17 cellular contexts compared by ENCODE assay signal in the genomic region with DNA sequence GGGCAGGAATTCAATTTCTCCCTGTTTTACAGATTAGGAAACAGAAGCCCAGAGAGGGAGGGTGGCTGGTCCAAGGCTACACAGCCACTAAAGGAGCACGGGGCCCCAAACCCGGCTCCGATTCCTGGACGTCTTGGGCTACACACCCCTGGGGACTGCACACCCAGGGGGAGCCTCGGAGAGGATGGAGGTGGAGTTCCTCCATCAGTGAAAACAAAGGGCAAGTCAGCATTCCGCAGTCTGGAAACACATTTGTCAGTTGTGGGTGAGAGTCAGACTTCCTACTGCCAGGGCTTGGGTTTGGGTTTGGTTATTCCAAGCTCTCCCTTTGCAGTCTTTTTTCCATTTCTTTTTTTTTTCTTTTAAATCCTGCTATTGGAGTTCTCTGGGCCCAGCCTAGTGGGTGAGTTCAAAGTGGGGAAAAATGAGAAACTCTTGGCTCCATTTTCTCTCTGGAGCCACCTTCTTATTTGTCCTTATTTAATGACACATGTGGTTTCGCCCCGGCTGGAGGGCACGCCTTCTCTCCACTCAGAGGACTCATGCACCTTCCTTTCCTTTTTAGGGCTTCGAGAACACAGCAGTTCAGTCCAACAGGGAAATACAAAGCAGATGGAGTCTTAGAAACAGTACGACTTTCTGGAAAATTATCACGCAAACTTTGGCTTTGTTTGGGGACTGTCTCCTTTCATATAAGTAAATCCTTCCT. TPM values are rescaled to one million over a fixed set of nuclear protein-coding genes. Genes with fewer than 3 reads are reported as not detected.
A peak's percentile ranks its signal among the peaks of the same experiment; 100 is the strongest.
DNase-seq lines count a peak whose midpoint lies in the region; ATAC-seq and TF ChIP-seq lines count a peak whose summit lies in the region.
"Had no signal": no experiment of that assay in that cellular context is flagged by ENCODE, and none has a peak within 500 bp of the region (broad histone marks: within the 10 kb centered on the region; RNA-seq: fewer than 3 reads in every experiment).

No MANE protein-coding gene starts in this region.

- WGBS in prostate gland = 56% methylated on average over 12 of the region's 12 CpGs

- H3K9me3 ChIP-seq in adipocyte (ENCODE audit: control insufficient read depth, low read length) = no peaks in the 10 kb centered on the region
- no peaks in the 10 kb centered on the region for H3K9me3 ChIP-seq in right atrium auricular region
- no peaks in the 10 kb centered on the region for H3K9me3 ChIP-seq in prostate gland
- no peaks in the 10 kb centered on the region for H3K9me3 ChIP-seq in SJCRH30 (replicated peaks)

- no peaks in the 10 kb centered on the region for H3K27me3 ChIP-seq in adipocyte (replicated peaks; ENCODE audit: control insufficient read depth, insufficient read depth, low read length)
- H3K27me3 ChIP-seq in right atrium auricular region = no peaks in the 10 kb centered on the region
- H3K27me3 ChIP-seq in prostate gland (replicated peaks; ENCODE audit: insufficient read depth) = no peaks in the 10 kb centered on the region
- no peaks in the 10 kb centered on the region for H3K27me3 ChIP-seq in SJCRH30
- H3K27me3 ChIP-seq: foreskin keratinocyte had no signal

- TF ChIP-seq POLR2A in prostate gland (IDR thresholded peaks at IDR 0.05) = no peak

- TF ChIP-seq CTCF in right atrium auricular region (IDR thresholded peaks at IDR 0.05) (no peak), prostate gland (IDR thresholded peaks at IDR 0.05) (no peak)

- H3K27ac ChIP-seq in right atrium auricular region (peak overlapping the region; percentile 7 to 12), prostate gland (peak overlapping the region; percentile 20 to 41), SJCRH30 (no peak overlapping the region)
- H3K27ac ChIP-seq: foreskin keratinocyte had no signal

- H3K4me1 ChIP-seq in adipocyte (ENCODE audit: control insufficient read depth, insufficient read depth, low read length) = peaks cover 26% of the 10 kb centered on the region
- peaks cover 0 to 16% of the 10 kb centered on the region in 2 donors for H3K4me1 ChIP-seq in right atrium auricular region
- H3K4me1 ChIP-seq in prostate gland (replicated peaks) = no peaks in the 10 kb centered on the region
- H3K4me1 ChIP-seq in SJCRH30 = peaks cover 19% of the 10 kb centered on the region
- H3K4me1 ChIP-seq: foreskin keratinocyte had no signal

- intact Hi-C loops in prostate gland (cut with DNase I) = no loop called here

- H3K4me3 ChIP-seq in adipocyte (ENCODE audit: low read length) (peak overlapping the region; percentile 15), right atrium auricular region (no peak overlapping the region), prostate gland (no peak overlapping the region), SJCRH30 (no peak overlapping the region)

- H3K36me3 ChIP-seq in adipocyte (ENCODE audit: control insufficient read depth, insufficient read depth, low read length, severe bottlenecking) (peaks cover 12% of the 10 kb centered on the region), right atrium auricular region (no peaks in the 10 kb centered on the region), prostate gland (no peaks in the 10 kb centered on the region), SJCRH30 (no peaks in the 10 kb centered on the region)

- DNase-seq in AG08396 (ENCODE audit: low spot score) = peak; percentile 57
- DNase-seq in adipocyte (ENCODE audit: low read depth) = peak; percentile 59
- no peak for DNase-seq in right atrium auricular region (ENCODE audit: low spot score)
- DNase-seq in prostate gland (ENCODE audit: low spot score) = no peak
- no peak for DNase-seq in SJCRH30
- DNase-seq in activated naive CD4-positive, alpha-beta T cell (lab: John Stamatoyannopoulos, UW) = no peak
- no peak for DNase-seq in stimulated activated naive CD8-positive, alpha-beta T cell treated with anti-CD3 and anti-CD28 coated beads, Interleukin-15, Interleukin-2, amounts not matched to agents 100 U/mL and 50 U/mL, for 24 hours
- DNase-seq: ACHN; activated CD4-positive, alpha-beta T cell treated with anti-CD3 and anti-CD28 coated beads, Interleukin-2, amount 10 ng/mL, durations not matched to agents 7 days and 5 days; activated T-cell treated with anti-CD3 and anti-CD28 coated beads, Interleukin-2, amount 50 U/mL, for 48 hours; foreskin keratinocyte; immature natural killer cell; NCI-H187; NCI-H748 treated with DMSO at 0.1 percent for 48 hours; stimulated activated naive CD8-positive, alpha-beta T cell treated with anti-CD3 and anti-CD28 coated beads, Interleukin-15, amount 100 ng/mL, for 72 hours; T-helper 2 cell had no signal

- ATAC-seq in GM18520 (IDR thresholded peaks at IDR 0.05; ENCODE audit: unreplicated experiment) = no peak
- no peak for ATAC-seq in stimulated activated naive CD8-positive, alpha-beta T cell treated with anti-CD3 and anti-CD28 coated beads, Interleukin-15, Interleukin-2, amounts not matched to agents 100 U/mL and 50 U/mL, for 24 hours
- ATAC-seq: foreskin keratinocyte; stimulated activated naive CD8-positive, alpha-beta T cell treated with anti-CD3 and anti-CD28 coated beads, Interleukin-15, amount 100 ng/mL, for 72 hours had no signal

- peak overlapping the region; percentile 79 for H3K9ac ChIP-seq in adipocyte (ENCODE audit: low read length)

RNA-seq across cellular contexts. Expression of a gene that starts 59.8 kb away (rescaled TPM):
- 100 to 1,000 TPM; 353 to 517 TPM for total RNA-seq in right atrium auricular region
- 100 to 1,000 TPM in 1 of 2 donors, 10 to 100 TPM in 1; 89.4 to 117 TPM for total RNA-seq in prostate gland
- total RNA-seq in SJCRH30 (2014; rRNA removed; shearing (Covaris generic)) = 29.4 and 31.4 TPM in 2 replicates
- total RNA-seq: foreskin keratinocyte had no signal

Comparison
In these comparisons a context has a peak if more than half of its experiments do, and no peak if none do; other contexts are left out.
1. DNase-seq: peak in AG08396 (single experiment) and adipocyte (single experiment); none in right atrium auricular region (single experiment), prostate gland (single experiment), SJCRH30 (0 of 2), activated naive CD4-positive, alpha-beta T cell (0 of 4) and stimulated activated naive CD8-positive, alpha-beta T cell treated with anti-CD3 and anti-CD28 coated beads, Interleukin-15, Interleukin-2, amounts not matched to agents 100 U/mL and 50 U/mL, for 24 hours (single experiment).